Comparison of ENCODE assay signal across 23 cellular contexts in genomic region chr3:24475945-24476344, GRCh38. TPM values are rescaled to one million over a fixed set of nuclear protein-coding genes. Genes with fewer than 3 reads are reported as not detected.
DNase-seq lines count a peak whose midpoint lies in the region; FAIRE-seq lines count a peak whose summit lies in the region.
"Had no signal": no experiment of that assay in that cellular context is flagged by ENCODE, and none has a peak within 500 bp of the region (broad histone marks: within the 10 kb centered on the region; RNA-seq: fewer than 3 reads in every experiment).

No MANE protein-coding gene starts in this region.

- peak; percentile 27 for DNase-seq in NCI-H2107 treated with DMSO at 0.1 percent for 48 hours (lab: John Stamatoyannopoulos, UW; ENCODE audit: unreplicated experiment)
- DNase-seq in NCI-H2107 (lab: John Stamatoyannopoulos, UW): no peak
- DNase-seq in RCC 7860 (ENCODE audit: low spot score): peak; percentile 34
- peak; percentile 67 for DNase-seq in glomerular visceral epithelial cell (ENCODE audit: extremely low spot score)
- DNase-seq in renal cortical epithelial cell (ENCODE audit: low read depth): peak; percentile 84
- no peak for DNase-seq in germinal center (ENCODE audit: low spot score)
- DNase-seq in AML-193 (lab: John Stamatoyannopoulos, UW): no peak
- DNase-seq in stimulated activated CD4-positive, alpha-beta T cell treated with anti-CD3 and anti-CD28 coated beads, Interleukin-4, amount 100 ng/mL, for 1 hour: no peak
- DNase-seq: activated CD4-positive, CD25-positive, alpha-beta regulatory T cell; activated CD8-positive, alpha-beta T cell treated with anti-CD3 and anti-CD28 coated beads for 36 hours; activated naive CD4-positive, alpha-beta T cell treated with anti-CD3 and anti-CD28 coated beads for 36 hours; activated T-cell treated with anti-CD3 and anti-CD28 coated beads, Interleukin-2, amount 50 U/mL, for 24 hours; kidney; NCI-H1092; NCI-H2081 treated with DMSO at 0.1 percent for 48 hours; NCI-H748 treated with DMSO at 0.1 percent for 48 hours; nephron progenitor cell; OCI-M1; spleen; stimulated activated CD8-positive, alpha-beta memory T cell treated with anti-CD3 and anti-CD28 coated beads, Interleukin-4, amount 100 ng/mL, for 48 hours had no signal

- peak; percentile 86 for FAIRE-seq in RCC 7860 (lab: Jason Lieb, UNC)
- FAIRE-seq: astrocyte, urothelium cell line had no signal

RNA-seq across cellular contexts. Expression of gene THRB, which starts 18.7 kb away (rescaled TPM):
- 11.8 and 46.1 TPM in 2 replicates for total RNA-seq in renal cortical epithelial cell
- total RNA-seq: activated CD8-positive, alpha-beta T cell treated with anti-CD3 and anti-CD28 coated beads for 36 hours; activated naive CD4-positive, alpha-beta T cell treated with anti-CD3 and anti-CD28 coated beads for 36 hours; T-helper 2 cell treated with Interferon-gamma antibody and Interleukin-4, amounts not matched to agents 100 ng/mL and 5 ng/mL, for 36 hours had no signal

Comparison
In these comparisons a context has a peak if more than half of its experiments do, and no peak if none do; other contexts are left out.
1. DNase-seq: peak in NCI-H2107 treated with DMSO at 0.1 percent for 48 hours (single experiment), RCC 7860 (single experiment), glomerular visceral epithelial cell (single experiment) and renal cortical epithelial cell (single experiment); none in NCI-H2107 (single experiment), germinal center (single experiment), AML-193 (0 of 2) and stimulated activated CD4-positive, alpha-beta T cell treated with anti-CD3 and anti-CD28 coated beads, Interleukin-4, amount 100 ng/mL, for 1 hour (single experiment).